ENCODE assay signal across 10 cellular contexts in the genomic region with DNA sequence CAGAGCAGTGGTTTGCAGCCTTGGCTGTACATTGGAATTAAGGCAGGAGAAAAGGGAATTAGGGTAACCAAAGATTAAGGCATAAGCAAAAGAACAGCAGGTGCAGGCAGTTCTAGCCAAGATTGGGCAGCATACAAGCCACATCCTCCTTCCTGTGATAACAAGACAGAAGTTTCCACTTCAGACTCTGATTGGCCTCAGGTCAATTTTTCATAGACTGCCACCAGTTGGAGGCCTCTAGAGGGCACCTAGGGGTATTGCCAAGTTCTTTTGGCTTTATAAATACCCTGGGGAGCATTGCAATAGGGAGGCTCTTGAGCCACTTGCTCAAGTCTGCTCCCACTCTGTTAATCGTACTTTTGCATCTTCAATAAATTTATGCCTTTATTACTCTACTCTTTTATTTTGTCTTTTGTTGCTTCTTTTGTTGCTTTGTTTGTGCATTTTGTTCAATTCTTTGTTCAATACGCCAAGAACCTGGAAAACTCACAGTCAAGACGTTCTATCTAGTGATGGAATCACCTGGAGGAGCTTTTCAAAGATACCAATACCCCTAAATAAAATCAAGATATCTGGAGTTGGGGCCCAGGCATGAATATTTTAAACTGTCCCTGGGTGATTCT. TPM values are rescaled to one million over a fixed set of nuclear protein-coding genes. Genes with fewer than 3 reads are reported as not detected.
DNase-seq lines count a peak whose midpoint lies in the region; FAIRE-seq and TF ChIP-seq lines count a peak whose summit lies in the region.
"Had no signal": no experiment of that assay in that cellular context is flagged by ENCODE, and none has a peak within 500 bp of the region (broad histone marks: within the 10 kb centered on the region; RNA-seq: fewer than 3 reads in every experiment).

No MANE protein-coding gene starts in this region.

- TF ChIP-seq EP300 in SK-N-SH (IDR thresholded peaks at IDR 0.05; ENCODE audit: borderline replicate concordance in 1 of 2, low read depth in 1 of 2, low read length in 1 of 2), result no peak

- no peak overlapping the region for H2AFZ ChIP-seq in SK-N-SH (ENCODE audit: low read depth)
- no peak overlapping the region for H2AFZ ChIP-seq in keratinocyte (ENCODE audit: control insufficient read depth, low read length)

- H3F3A ChIP-seq in SK-N-SH (replicated peaks; ENCODE audit: insufficient read depth), result no peaks in the 10 kb centered on the region

- H3K4me1 ChIP-seq in SK-N-SH (ENCODE audit: control insufficient read depth in 1 of 2, insufficient read depth in 2 of 2, low read depth in 1 of 2, low read length in 1 of 2) (no peaks in the 10 kb centered on the region), keratinocyte (ENCODE audit: control insufficient read depth, extremely low read depth, insufficient read depth, low read length) (no peaks in the 10 kb centered on the region)

- dilution Hi-C loops in keratinocyte (cut with MboI; ENCODE audit: extremely low pct_ligation_motif_present, low sequenced_read_pairs), result loop anchor here (25.0 kb wide), 1 partner anchor 486 kb away; no protein-coding TSS in a partner anchor

- H3K9ac ChIP-seq in SK-N-SH, result no peak overlapping the region
- no peak overlapping the region for H3K9ac ChIP-seq in keratinocyte (ENCODE audit: control insufficient read depth, extremely low read depth, insufficient read depth, low read length)

- no peaks in the 10 kb centered on the region for H4K20me1 ChIP-seq in SK-N-SH (ENCODE audit: insufficient read depth)
- H4K20me1 ChIP-seq in keratinocyte (ENCODE audit: control insufficient read depth, extremely low read depth, insufficient read depth, low read length), result no peaks in the 10 kb centered on the region

- H3K9me2 ChIP-seq in SK-N-SH, result no peaks in the 10 kb centered on the region

- POLR2A ChIA-PET in SK-N-SH (lab: Yijun Ruan, JAX), result no interaction called here

- TF ChIP-seq CTCF in C4-2B (conservative IDR thresholded peaks at IDR 0.05) (peak; percentile 81), SK-N-SH (IDR thresholded peaks at IDR 0.05) (peak; percentile 59), keratinocyte (optimal IDR thresholded peaks at IDR 0.05 in 1 of 3, IDR thresholded peaks at IDR 0.05 in 1 of 3, conservative IDR thresholded peaks at IDR 0.05 in 1 of 3; ENCODE audit: extremely low read depth in 1 of 3, insufficient read depth in 2 of 3, low read length in 3 of 3) (peak; percentile 27 to 68 (median 59))

- FAIRE-seq in keratinocyte (lab: Jason Lieb, UNC), result peak; percentile 57

- H3K27ac ChIP-seq in C4-2B (no peak overlapping the region), SK-N-SH (ENCODE audit: low read depth in 2 of 2, low read length in 1 of 2) (no peak overlapping the region), keratinocyte (ENCODE audit: control insufficient read depth, insufficient read depth, low read length) (no peak overlapping the region)
- H3K27ac ChIP-seq: skin epidermis had no signal

- H3K36me3 ChIP-seq in SK-N-SH (replicated peaks in 1 of 2; ENCODE audit: control insufficient read depth in 1 of 2, insufficient read depth in 2 of 2, low read length in 1 of 2) (no peaks in the 10 kb centered on the region), keratinocyte (ENCODE audit: control insufficient read depth in 2 of 2, extremely low read depth in 1 of 2, insufficient read depth in 2 of 2, low read length in 2 of 2) (no peaks in the 10 kb centered on the region)

- H3K9me3 ChIP-seq in SK-N-SH (no peaks in the 10 kb centered on the region), keratinocyte (ENCODE audit: control insufficient read depth, low read depth, low read length) (no peaks in the 10 kb centered on the region)

- H3K4me3 ChIP-seq in SK-N-SH (ENCODE audit: low read depth in 2 of 2, low read length in 1 of 2), result no peak overlapping the region
- no peak overlapping the region for H3K4me3 ChIP-seq in keratinocyte (ENCODE audit: control insufficient read depth in 2 of 3, extremely low read depth in 1 of 3, insufficient read depth in 2 of 3, low read depth in 1 of 3, low read length in 3 of 3)
- H3K4me3 ChIP-seq: skin epidermis had no signal

- CTCF ChIA-PET in SK-N-SH (lab: Yijun Ruan, JAX), result interaction anchor here (2.8 to 4.3 kb wide), 3 partner anchors 10 to 474 kb away, joined by 11 to 24 read pairs (median 16); no protein-coding TSS in a partner anchor

- DNase-seq in GM19240 (ENCODE audit: insufficient read length, low spot score) (peak; percentile 14), HT-29 (ENCODE audit: low spot score) (peak; percentile 57), SK-N-SH (peak; percentile 32), keratinocyte (ENCODE audit: low read depth, low spot score) (no peak), HuH-7.5 (ENCODE audit: low spot score) (no peak)
- DNase-seq in activated naive CD4-positive, alpha-beta T cell treated with anti-CD3 and anti-CD28 coated beads, Interleukin-2, amount 50 U/mL, for 16 hours, result peak; percentile 64
- DNase-seq in stimulated activated CD8-positive, alpha-beta memory T cell treated with anti-CD3 and anti-CD28 coated beads, Interleukin-4, amount 100 ng/mL, for 48 hours, result peak; percentile 65

- 76% methylated on average over 3 of the region's 3 CpGs for WGBS in SK-N-SH (ENCODE audit: low lambda C conversion rate)

- H3K9me1 ChIP-seq in keratinocyte (ENCODE audit: control insufficient read depth, extremely low read depth, insufficient read depth, low read length), result no peaks in the 10 kb centered on the region

- H3K4me2 ChIP-seq in SK-N-SH (no peak overlapping the region), keratinocyte (ENCODE audit: control insufficient read depth, extremely low read depth, insufficient read depth, low read depth, low read length) (no peak overlapping the region)

- H3K79me2 ChIP-seq in SK-N-SH (ENCODE audit: insufficient read depth) (no peaks in the 10 kb centered on the region), keratinocyte (ENCODE audit: control insufficient read depth, insufficient read depth, low read length) (no peaks in the 10 kb centered on the region)

- peak; percentile 33; the same call in 1 of the 2 replicates for TF ChIP-seq RAD21 in SK-N-SH (IDR thresholded peaks at IDR 0.05; ENCODE audit: low read length)

- H3K27me3 ChIP-seq in SK-N-SH (ENCODE audit: insufficient read depth) (no peaks in the 10 kb centered on the region), keratinocyte (ENCODE audit: control insufficient read depth, extremely low read depth, insufficient read depth, low read length) (no peaks in the 10 kb centered on the region)

TF ChIP-seq in SK-N-SH, 30 proteins besides CTCF, POLR2A, EP300 and RAD21:
- TF ChIP-seq FOXM1 (IDR thresholded peaks at IDR 0.05; ENCODE audit: low read depth) (no peak), NFIC (IDR thresholded peaks at IDR 0.05; ENCODE audit: borderline replicate concordance) (peak; percentile 82)

RNA-seq across cellular contexts. Expression of gene FMN1, which starts 32.2 kb away (rescaled TPM):
- 9.4 and 11.5 TPM in 2 replicates for total RNA-seq in HT-29 (2014; rRNA removed; shearing (Covaris generic))
- polyA plus RNA-seq in SK-N-SH (2012; rRNA removed) (9.1 and 10.5 TPM in 2 replicates), keratinocyte (0.15 to 0.71 TPM (median 0.40 TPM) in 3 replicates)
- polyA plus RNA-seq in SK-N-SH (2012; cell fraction: cytosol; rRNA removed), result 8.4 and 10.0 TPM in 2 replicates
- 23.3 and 34.7 TPM in 2 replicates for polyA plus RNA-seq in SK-N-SH (2012; cell fraction: nucleus; rRNA removed)
- 1.9 TPM for polyA plus RNA-seq in keratinocyte (2011; ENCODE audit: low read depth)
- 0.27 and 0.36 TPM in 2 replicates for polyA plus RNA-seq in keratinocyte (2011; cell fraction: cytosol; rRNA removed)
- polyA plus RNA-seq in keratinocyte (2011; cell fraction: nucleus; rRNA removed), result 0.63 and 1.6 TPM in 2 replicates
- 0.62 and 0.93 TPM in 2 replicates for polyA plus RNA-seq in keratinocyte (2012; ENCODE audit: low replicate concordance)
- polyA minus RNA-seq in keratinocyte, result 0.92 to 3.3 TPM (median 1.2 TPM) in 3 replicates
- 1.3 TPM for polyA minus RNA-seq in keratinocyte (2011; cell fraction: cytosol; rRNA and poly(A)+ RNA removed)
- polyA minus RNA-seq in keratinocyte (2011; cell fraction: nucleus; rRNA and poly(A)+ RNA removed), result 2.7 and 2.8 TPM in 2 replicates
- polyA plus RNA-seq: IgD-negative memory B cell had no signal

Comparison
In these comparisons a context has a peak if more than half of its experiments do, and no peak if none do; other contexts are left out.
1. DNase-seq: peak in GM19240 (single experiment), HT-29 (single experiment), SK-N-SH (single experiment), activated naive CD4-positive, alpha-beta T cell treated with anti-CD3 and anti-CD28 coated beads, Interleukin-2, amount 50 U/mL, for 16 hours (single experiment) and stimulated activated CD8-positive, alpha-beta memory T cell treated with anti-CD3 and anti-CD28 coated beads, Interleukin-4, amount 100 ng/mL, for 48 hours (single experiment); none in keratinocyte (single experiment) and HuH-7.5 (single experiment).
2. Peak in every context shown above with its lines, with median percentiles within 50 percentile points of each other: CTCF ChIP-seq.